1 cellular context compared by ENCODE assay signal in the genomic region with DNA sequence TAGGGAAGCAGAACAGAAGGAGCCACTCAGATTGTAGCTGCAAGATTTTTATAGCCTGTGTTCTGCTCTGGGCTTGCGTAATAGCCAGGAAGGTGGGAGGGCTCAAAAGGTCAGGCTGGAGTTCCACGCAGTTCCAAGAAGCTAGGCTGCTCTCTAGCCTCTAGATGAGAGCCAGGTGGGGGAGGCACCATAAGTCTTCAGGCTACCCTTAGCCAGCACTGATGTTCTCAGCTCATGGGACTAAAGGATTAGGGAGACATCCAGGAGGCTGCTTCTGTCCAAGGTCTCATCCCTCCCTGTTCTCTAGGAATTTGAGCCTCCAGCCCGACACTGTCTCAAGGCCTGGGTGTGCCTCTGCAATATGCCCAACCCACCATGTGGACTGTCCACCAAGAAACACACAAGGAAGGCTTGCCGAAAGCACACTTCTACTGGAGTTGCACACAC.
A peak's percentile ranks its signal among the peaks of the same experiment; 100 is the strongest.
TF ChIP-seq lines count a peak whose summit lies in the region.

No MANE protein-coding gene starts in this region.

TF ChIP-seq in Ishikawa, 13 proteins besides CTCF, POLR2A, EP300 and RAD21:
- TF ChIP-seq, protein P1, sequence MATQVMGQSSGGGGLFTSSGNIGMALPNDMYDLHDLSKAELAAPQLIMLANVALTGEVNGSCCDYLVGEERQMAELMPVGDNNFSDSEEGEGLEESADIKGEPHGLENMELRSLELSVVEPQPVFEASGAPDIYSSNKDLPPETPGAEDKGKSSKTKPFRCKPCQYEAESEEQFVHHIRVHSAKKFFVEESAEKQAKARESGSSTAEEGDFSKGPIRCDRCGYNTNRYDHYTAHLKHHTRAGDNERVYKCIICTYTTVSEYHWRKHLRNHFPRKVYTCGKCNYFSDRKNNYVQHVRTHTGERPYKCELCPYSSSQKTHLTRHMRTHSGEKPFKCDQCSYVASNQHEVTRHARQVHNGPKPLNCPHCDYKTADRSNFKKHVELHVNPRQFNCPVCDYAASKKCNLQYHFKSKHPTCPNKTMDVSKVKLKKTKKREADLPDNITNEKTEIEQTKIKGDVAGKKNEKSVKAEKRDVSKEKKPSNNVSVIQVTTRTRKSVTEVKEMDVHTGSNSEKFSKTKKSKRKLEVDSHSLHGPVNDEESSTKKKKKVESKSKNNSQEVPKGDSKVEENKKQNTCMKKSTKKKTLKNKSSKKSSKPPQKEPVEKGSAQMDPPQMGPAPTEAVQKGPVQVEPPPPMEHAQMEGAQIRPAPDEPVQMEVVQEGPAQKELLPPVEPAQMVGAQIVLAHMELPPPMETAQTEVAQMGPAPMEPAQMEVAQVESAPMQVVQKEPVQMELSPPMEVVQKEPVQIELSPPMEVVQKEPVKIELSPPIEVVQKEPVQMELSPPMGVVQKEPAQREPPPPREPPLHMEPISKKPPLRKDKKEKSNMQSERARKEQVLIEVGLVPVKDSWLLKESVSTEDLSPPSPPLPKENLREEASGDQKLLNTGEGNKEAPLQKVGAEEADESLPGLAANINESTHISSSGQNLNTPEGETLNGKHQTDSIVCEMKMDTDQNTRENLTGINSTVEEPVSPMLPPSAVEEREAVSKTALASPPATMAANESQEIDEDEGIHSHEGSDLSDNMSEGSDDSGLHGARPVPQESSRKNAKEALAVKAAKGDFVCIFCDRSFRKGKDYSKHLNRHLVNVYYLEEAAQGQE (IDR thresholded peaks at IDR 0.05; ENCODE audit: low read depth): no peak
- TF ChIP-seq CEBPB (IDR thresholded peaks at IDR 0.05): peak; percentile 94
